ENCODE assay signal across 8 cellular contexts in genomic region chr1:209827384-209828261, GRCh38. TPM values are rescaled to one million over a fixed set of nuclear protein-coding genes. Genes with fewer than 3 reads are reported as not detected.
DNase-seq lines count a peak whose midpoint lies in the region; ATAC-seq and TF ChIP-seq lines count a peak whose summit lies in the region.

UTP25 (plus strand) TSS chr1:209827972; CDS start chr1:209828064, 92 bp downstream.

- TF ChIP-seq EP300 in SK-N-SH (IDR thresholded peaks at IDR 0.05; ENCODE audit: borderline replicate concordance in 1 of 2, low read depth in 1 of 2, low read length in 1 of 2): no peak; a peak in 1 of 4 replicates

- ATAC-seq in HG02588 (IDR thresholded peaks at IDR 0.05; ENCODE audit: unreplicated experiment): peak; percentile 95
- ATAC-seq in omental fat pad (ENCODE audit: low FRiP score): peak; percentile 99
- ATAC-seq in thoracic aorta (ENCODE audit: insufficient number of reproducible peaks, low FRiP score, low read depth): peak; percentile 95

- H3K4me2 ChIP-seq in SK-N-SH: peak within 1 kb of the TSS; percentile 90

- peak; percentile 49 for TF ChIP-seq RAD21 in SK-N-SH (IDR thresholded peaks at IDR 0.05; ENCODE audit: low read length)

- peak within 1 kb of the TSS; percentile 81 for H3K9ac ChIP-seq in SK-N-SH

- DNase-seq in GM10266 (ENCODE audit: extremely low spot score) (peak; percentile 85), NCI-H1048 (lab: John Stamatoyannopoulos, UW) (peak; percentile 91), SK-N-SH (peak; percentile 80), glomerular visceral epithelial cell (ENCODE audit: extremely low spot score) (peak; percentile 97), omental fat pad (ENCODE audit: low spot score) (peak; percentile 86), thoracic aorta (ENCODE audit: low spot score) (peak; percentile 81)
- peak; percentile 92 for DNase-seq in activated naive CD4-positive, alpha-beta T cell treated with anti-CD3 and anti-CD28 coated beads, Interleukin-2, amount 50 U/mL, for 16 hours

- H3K27me3 ChIP-seq in SK-N-SH (ENCODE audit: insufficient read depth) (no peaks in the 10 kb centered on the region), thoracic aorta (replicated peaks; ENCODE audit: insufficient read depth) (no peaks in the 10 kb centered on the region)

- TF ChIP-seq CTCF in GM10266 (IDR thresholded peaks at IDR 0.05; ENCODE audit: control insufficient read depth, insufficient read depth, low read depth, missing control alignments): peak; percentile 64
- peak; percentile 75 for TF ChIP-seq CTCF in SK-N-SH (IDR thresholded peaks at IDR 0.05)
- TF ChIP-seq CTCF in omental fat pad (IDR thresholded peaks at IDR 0.05): no peak
- peak; percentile 61 for TF ChIP-seq CTCF in thoracic aorta (IDR thresholded peaks at IDR 0.05)

- peak within 1 kb of the TSS; percentile 81 to 88 for H3K4me3 ChIP-seq in SK-N-SH (ENCODE audit: low read depth in 2 of 2, low read length in 1 of 2)
- H3K4me3 ChIP-seq in thoracic aorta: peak within 1 kb of the TSS; percentile 76

- peaks cover 65% of the 10 kb centered on the region for H3F3A ChIP-seq in SK-N-SH (replicated peaks; ENCODE audit: insufficient read depth)

- H3K27ac ChIP-seq in SK-N-SH (ENCODE audit: low read depth in 2 of 2, low read length in 1 of 2): peak within 1 kb of the TSS; percentile 76 to 98
- peak within 1 kb of the TSS; percentile 52 to 69 for H3K27ac ChIP-seq in thoracic aorta

- H3K36me3 ChIP-seq in SK-N-SH (replicated peaks in 1 of 2; ENCODE audit: control insufficient read depth in 1 of 2, insufficient read depth in 2 of 2, low read length in 1 of 2) (peaks cover 25 to 29% of the 10 kb centered on the region in 2 experiments), thoracic aorta (peaks cover 5% of the 10 kb centered on the region)

- CTCF ChIA-PET in SK-N-SH (lab: Yijun Ruan, JAX): interaction anchor here (0.6 to 2.4 kb wide), 19 partner anchors 9 to 167 kb away, joined by 3 to 18 read pairs (median 4); no protein-coding TSS in a partner anchor

- peaks cover 38% of the 10 kb centered on the region for H3K79me2 ChIP-seq in SK-N-SH (ENCODE audit: insufficient read depth)

- H3K4me1 ChIP-seq in SK-N-SH (ENCODE audit: control insufficient read depth in 1 of 2, insufficient read depth in 2 of 2, low read depth in 1 of 2, low read length in 1 of 2) (peaks cover 6 to 33% of the 10 kb centered on the region in 2 experiments), thoracic aorta (ENCODE audit: control insufficient read depth in 1 of 2, low read depth in 2 of 2) (peaks cover 12 to 14% of the 10 kb centered on the region in 2 donors)

- H3K9me3 ChIP-seq in SK-N-SH: no peaks in the 10 kb centered on the region
- no peaks in the 10 kb centered on the region for H3K9me3 ChIP-seq in thoracic aorta

- POLR2A ChIA-PET in SK-N-SH (lab: Yijun Ruan, JAX): interaction anchor here (0.7 to 2.0 kb wide), 8 partner anchors 9 to 166 kb away, joined by 3 to 6 read pairs (median 4); partner anchors contain the start of gene C1orf74

- peak within 1 kb of the TSS; percentile 69 for H2AFZ ChIP-seq in SK-N-SH (ENCODE audit: low read depth)

- H4K20me1 ChIP-seq in SK-N-SH (ENCODE audit: insufficient read depth): no peaks in the 10 kb centered on the region

- H3K9me2 ChIP-seq in SK-N-SH: no peaks in the 10 kb centered on the region

- 23% methylated on average over 40 of the region's 51 CpGs for WGBS in SK-N-SH (ENCODE audit: low lambda C conversion rate)

TF ChIP-seq in SK-N-SH, 30 proteins besides CTCF, POLR2A, EP300 and RAD21 (continues in another document):
- TF ChIP-seq USF2 (IDR thresholded peaks at IDR 0.05; ENCODE audit: borderline replicate concordance, low read depth, low read length) (peak; percentile 53; the same call in 1 of the 2 replicates), NRF1 (IDR thresholded peaks at IDR 0.05; ENCODE audit: low read depth, low read length) (no peak), ELF1 (IDR thresholded peaks at IDR 0.05) (peak; percentile 96), ZBTB33 (IDR thresholded peaks at IDR 0.05; ENCODE audit: borderline replicate concordance, low read depth) (0 out of 2 replicates have a peak, but pooled peaks have one; percentile 58), REST (IDR thresholded peaks at IDR 0.05; ENCODE audit: low read depth, low read length) (no peak), SMC3 (IDR thresholded peaks at IDR 0.05; ENCODE audit: low read depth, low read length) (0 out of 2 replicates have a peak, but pooled peaks have one; percentile 38), RFX5 (IDR thresholded peaks at IDR 0.05; ENCODE audit: low read length) (no peak; the same call in 1 of the 2 replicates), MAX (IDR thresholded peaks at IDR 0.05; ENCODE audit: low read depth) (peak; percentile 100), USF1 (IDR thresholded peaks at IDR 0.05; ENCODE audit: borderline replicate concordance, low read depth) (peak; percentile 93), TAF1 (IDR thresholded peaks at IDR 0.05; ENCODE audit: borderline replicate concordance, low read depth, low read length) (peak; percentile 81; the same call in 1 of the 2 replicates), TCF12 (IDR thresholded peaks at IDR 0.05) (peak; percentile 41; the same call in 1 of the 2 replicates), IRF3 (IDR thresholded peaks at IDR 0.05; ENCODE audit: low read depth, low read length) (no peak)

RNA-seq across cellular contexts. Expression of gene UTP25, which starts in this region (rescaled TPM):
- 6.3 and 9.3 TPM in 2 replicates for polyA plus RNA-seq in SK-N-SH (2012; rRNA removed)
- 6.3 and 7.1 TPM in 2 replicates for polyA plus RNA-seq in SK-N-SH (2012; cell fraction: cytosol; rRNA removed)
- polyA plus RNA-seq in SK-N-SH (2012; cell fraction: nucleus; rRNA removed): 8.9 and 16.0 TPM in 2 replicates
- 10 to 100 TPM in 1 of 4 donors, 1 to 10 TPM in 3; 6.6 to 18.5 (median 9.2) TPM for total RNA-seq in omental fat pad
- total RNA-seq in thoracic aorta: 10 to 100 TPM in 1 of 2 donors, 1 to 10 TPM in 1; 5.7 to 11.6 TPM

Comparison
In these comparisons a context has a peak if more than half of its experiments do, and no peak if none do; other contexts are left out.
1. Peak in every context shown above with its lines: DNase-seq, ATAC-seq, H3K4me3 ChIP-seq and H3K27ac ChIP-seq.
2. CTCF ChIP-seq: peak in GM10266 (single experiment), SK-N-SH (single experiment) and thoracic aorta (single experiment); none in omental fat pad (0 of 3).